1 cellular context compared by ENCODE assay signal in genomic region chr4:190120537-190121001, GRCh38.
TF ChIP-seq lines count a peak whose summit lies in the region.

No MANE protein-coding gene starts in this region.

TF ChIP-seq in HepG2, 621 proteins besides CTCF, POLR2A, EP300 and RAD21:
- TF ChIP-seq HOXA3 (CRISPR knock-in tag; IDR thresholded peaks at IDR 0.05) (peak; percentile 69), SETDB1 (CRISPR knock-in tag; IDR thresholded peaks at IDR 0.05; ENCODE audit: borderline replicate concordance) (peak; percentile 93), TERF1 (CRISPR knock-in tag; IDR thresholded peaks at IDR 0.05) (peak; percentile 75; the same call in 1 of the 2 replicates), ADNP (CRISPR knock-in tag; IDR thresholded peaks at IDR 0.05) (0 out of 2 replicates have a peak, but pooled peaks have one; percentile 26), HNRNPL (IDR thresholded peaks at IDR 0.05; ENCODE audit: low read depth, low read length) (0 out of 2 replicates have a peak, but pooled peaks have one; percentile 60), HNRNPLL (IDR thresholded peaks at IDR 0.05; ENCODE audit: low read depth, low read length, poor library complexity, severe bottlenecking) (peak; percentile 34), ZBTB33 (CRISPR knock-in tag; IDR thresholded peaks at IDR 0.05) (peak; percentile 99)
